In genomic region chr5:14722923-14723322, GRCh38 we compare ENCODE assay signal across 19 cellular contexts. TPM values are rescaled to one million over a fixed set of nuclear protein-coding genes. Genes with fewer than 3 reads are reported as not detected.
A peak's percentile ranks its signal among the peaks of the same experiment; 100 is the strongest.
DNase-seq lines count a peak whose midpoint lies in the region; ATAC-seq, FAIRE-seq and TF ChIP-seq lines count a peak whose summit lies in the region.
"Had no signal": no experiment of that assay in that cellular context is flagged by ENCODE, and none has a peak within 500 bp of the region (broad histone marks: within the 10 kb centered on the region; RNA-seq: fewer than 3 reads in every experiment).

No MANE protein-coding gene starts in this region.

- H3K4me3 ChIP-seq in K562 (no peak overlapping the region), sigmoid colon (no peak overlapping the region)
- H3K4me3 ChIP-seq: BLaER1, GM23338 had no signal

- CTCF ChIA-PET in K562 (lab: Yijun Ruan, JAX; ENCODE audit: low intra/inter-chr PET ratio), result no interaction called here

- H3K36me3 ChIP-seq in K562 (ENCODE audit: control insufficient read depth, insufficient read depth, low read length), result no peaks in the 10 kb centered on the region
- H3K36me3 ChIP-seq in sigmoid colon, result no peaks in the 10 kb centered on the region

- no peaks in the 10 kb centered on the region for H3K27me3 Mint-ChIP-seq in activated T-cell treated with anti-CD3 and anti-CD28 coated beads, Interleukin-2, amount 50 U/mL, for 72 hours (ENCODE audit: low read depth)
- no peaks in the 10 kb centered on the region for H3K27me3 Mint-ChIP-seq in T-helper 17 cell

- FAIRE-seq in K562 (lab: Jason Lieb, UNC), result no peak
- FAIRE-seq: D721Med, G401.6, GM12891 had no signal

- POLR2A ChIA-PET in K562 (lab: Yijun Ruan, JAX), result interaction anchor here (0.6 to 1.3 kb wide), 2 partner anchors 9 to 165 kb away, joined by 3 read pairs; no protein-coding TSS in a partner anchor

- H3K9me3 ChIP-seq in T-helper 17 cell (ENCODE audit: control insufficient read depth, low read length, poor library complexity, severe bottlenecking), result no peaks in the 10 kb centered on the region
- no peaks in the 10 kb centered on the region for H3K9me3 ChIP-seq in K562 (replicated peaks; ENCODE audit: control insufficient read depth, insufficient read depth, low read depth, low read length)
- no peaks in the 10 kb centered on the region for H3K9me3 ChIP-seq in sigmoid colon
- H3K9me3 ChIP-seq: BLaER1 had no signal

- no peaks in the 10 kb centered on the region for H3K9me3 Mint-ChIP-seq in activated T-cell treated with anti-CD3 and anti-CD28 coated beads, Interleukin-2, amount 50 U/mL, for 72 hours
- H3K9me3 Mint-ChIP-seq: CD8-positive, alpha-beta T cell had no signal

- peaks cover 31% of the 10 kb centered on the region for H3K4me1 Mint-ChIP-seq in activated T-cell treated with anti-CD3 and anti-CD28 coated beads, Interleukin-2, amount 50 U/mL, for 72 hours (ENCODE audit: low read depth)
- H3K4me1 Mint-ChIP-seq in T-helper 17 cell, result peaks cover 28% of the 10 kb centered on the region

- no peak overlapping the region; the same call in 1 of the 2 replicates for H3K4me2 ChIP-seq in K562 (ENCODE audit: insufficient read depth, low read length)
- H3K4me2 ChIP-seq: BLaER1, GM23338 had no signal

- H3K27ac Mint-ChIP-seq in activated T-cell treated with anti-CD3 and anti-CD28 coated beads, Interleukin-2, amount 50 U/mL, for 72 hours, result peak overlapping the region; percentile 6
- H3K27ac Mint-ChIP-seq in T-helper 17 cell, result peak overlapping the region; percentile 79
- H3K27ac Mint-ChIP-seq: CD8-positive, alpha-beta T cell; GM23338 had no signal

- no peak for TF ChIP-seq RAD21 in K562 (CRISPR knock-in tag; conservative IDR thresholded peaks at IDR 0.05 in 1 of 2, IDR thresholded peaks at IDR 0.05 in 1 of 2)

- WGBS in K562 (ENCODE audit: insufficient coverage, low coverage, missing lambda C conversion rate), result 37% methylated on average over 8 of the region's 8 CpGs
- 95 to 96% methylated on average over 8 of the region's 8 CpGs for WGBS in sigmoid colon, 2 donors

- H3K27ac ChIP-seq in K562 (ENCODE audit: extremely low read depth, low read depth, low read length), result no peak overlapping the region
- H3K27ac ChIP-seq in sigmoid colon, result no peak overlapping the region
- H3K27ac ChIP-seq: BLaER1 had no signal

- H2AFZ ChIP-seq in K562 (ENCODE audit: low read depth, low read length), result peak overlapping the region; percentile 14; the same call in 1 of the 2 replicates
- H2AFZ ChIP-seq: GM23338 had no signal

- no TSS peak for BruUV-seq in K562 (replicated peaks; lab: Mats Ljungman, UMichigan)

- DNase-seq in activated T-cell treated with anti-CD3 and anti-CD28 coated beads, Interleukin-2, amount 50 U/mL, for 72 hours, result no peak
- DNase-seq in activated T-cell treated with anti-CD3 and anti-CD28 coated beads for 4 hours (no peak), T-helper 17 cell (no peak), K562 (ENCODE audit: extremely low read depth in 1 of 4, low spot score in 3 of 4) (no peak), sigmoid colon (no peak)
- DNase-seq in stimulated activated CD4-positive, alpha-beta T cell treated with anti-CD3 and anti-CD28 coated beads, Interleukin-1b, Interleukin-23, amount 100 ng/mL, for 48 hours, result no peak
- DNase-seq: 8988T; AML-193; CD8-positive, alpha-beta T cell; COR-L47; DMS153; DMS79 treated with DMSO at 0.1 percent for 48 hours; H7 had no signal

- in situ Hi-C loops in K562 (cut with MboI), result no loop called here

- TF ChIP-seq POLR2A in K562 (conservative IDR thresholded peaks at IDR 0.05) (no peak), sigmoid colon (IDR thresholded peaks at IDR 0.05) (no peak)

- ATAC-seq in activated T-cell treated with anti-CD3 and anti-CD28 coated beads, Interleukin-2, amount 50 U/mL, for 72 hours (replicated peaks in 1 of 2), result no peak
- no peak for ATAC-seq in T-helper 17 cell
- ATAC-seq in K562, result no peak
- no peak for ATAC-seq in HG02981 (IDR thresholded peaks at IDR 0.05; ENCODE audit: unreplicated experiment)
- ATAC-seq: CD8-positive, alpha-beta T cell; GM23338 had no signal

- no peak overlapping the region for H3K9ac ChIP-seq in K562 (ENCODE audit: insufficient read depth in 1 of 2, low read depth in 2 of 2, low read length in 2 of 2)
- H3K9ac ChIP-seq: BLaER1 had no signal

- H3K4me1 ChIP-seq in K562 (replicated peaks in 1 of 2; ENCODE audit: control insufficient read depth in 2 of 2, insufficient read depth in 2 of 2, low read length in 2 of 2), result peaks cover 0 to 6% of the 10 kb centered on the region in 2 experiments; a peak in 3 of 5 replicates
- peaks cover 0 to 18% (median 7%) of the 10 kb centered on the region in 4 donors for H3K4me1 ChIP-seq in sigmoid colon

- intact Hi-C loops in K562 (cut with micrococcal nuclease) (loop anchor here (10.0 kb wide), 1 partner anchor 152 kb away; the partner anchor contains the start of gene ANKH), sigmoid colon (cut with DNase I) (no loop called here)

- H4K20me1 ChIP-seq in K562 (replicated peaks; ENCODE audit: control insufficient read depth, insufficient read depth, low read length), result no peaks in the 10 kb centered on the region; the same call in 1 of the 2 replicates
- H4K20me1 ChIP-seq: BLaER1 had no signal

- no peaks in the 10 kb centered on the region for H3K9me1 ChIP-seq in K562 (ENCODE audit: control insufficient read depth, insufficient read depth, low read length)

- H3K4me3 Mint-ChIP-seq in activated T-cell treated with anti-CD3 and anti-CD28 coated beads, Interleukin-2, amount 50 U/mL, for 72 hours, result no peak overlapping the region
- peak overlapping the region; percentile 9 for H3K4me3 Mint-ChIP-seq in T-helper 17 cell
- H3K4me3 Mint-ChIP-seq: CD8-positive, alpha-beta T cell; GM23338 had no signal

- H3K27me3 ChIP-seq in K562 (ENCODE audit: control insufficient read depth in 2 of 2, insufficient read depth in 2 of 2, low read length in 2 of 2) (peaks cover 5 to 18% of the 10 kb centered on the region in 2 experiments), sigmoid colon (no peaks in the 10 kb centered on the region)
- H3K27me3 ChIP-seq: BLaER1 had no signal

- TF ChIP-seq EP300 in K562 (IDR thresholded peaks at IDR 0.05; ENCODE audit: low read length), result no peak
- TF ChIP-seq EP300 in sigmoid colon (IDR thresholded peaks at IDR 0.05), result no peak

- peaks cover 8 to 20% of the 10 kb centered on the region in 2 donors for H3K36me3 Mint-ChIP-seq in activated T-cell treated with anti-CD3 and anti-CD28 coated beads, Interleukin-2, amount 50 U/mL, for 72 hours (ENCODE audit: insufficient read depth in 2 of 2)
- peaks cover 2% of the 10 kb centered on the region for H3K36me3 Mint-ChIP-seq in T-helper 17 cell (ENCODE audit: low read depth)

- no peaks in the 10 kb centered on the region for H3K79me2 ChIP-seq in K562 (ENCODE audit: control insufficient read depth, insufficient read depth, low read length)

- TF ChIP-seq CTCF in K562 (IDR thresholded peaks at IDR 0.05 in 2 of 3, conservative IDR thresholded peaks at IDR 0.05 in 1 of 3; ENCODE audit: insufficient read depth in 2 of 3, low read depth in 1 of 3, low read length in 3 of 3), result no peak
- no peak for TF ChIP-seq CTCF in sigmoid colon (IDR thresholded peaks at IDR 0.05)

TF ChIP-seq in K562, 482 proteins besides CTCF, POLR2A, EP300 and RAD21 (continues in another document):
- TF ChIP-seq ZNF561 (CRISPR knock-in tag; conservative IDR thresholded peaks at IDR 0.05) (no peak), TRIM24 (IDR thresholded peaks at IDR 0.05) (no peak), ZFP36 (IDR thresholded peaks at IDR 0.05; ENCODE audit: low read depth, low read length, partially characterized antibody) (no peak), ZFP1 (CRISPR knock-in tag; IDR thresholded peaks at IDR 0.05) (no peak), KAT7 (CRISPR knock-in tag; IDR thresholded peaks at IDR 0.05; ENCODE audit: borderline replicate concordance) (no peak), NR2F6 (CRISPR knock-in tag; IDR thresholded peaks at IDR 0.05) (no peak), DDX20 (tag; IDR thresholded peaks at IDR 0.05; ENCODE audit: low read depth) (no peak), MAFG (tag; conservative IDR thresholded peaks at IDR 0.05) (peak; percentile 87), MBD2 (IDR thresholded peaks at IDR 0.05; ENCODE audit: borderline replicate concordance, low read depth) (no peak), ZNF316 (IDR thresholded peaks at IDR 0.05) (peak; percentile 77)

RNA-seq across cellular contexts. Expression of gene OTULIN, which starts 58.4 kb away (rescaled TPM):
- total RNA-seq in activated T-cell treated with anti-CD3 and anti-CD28 coated beads, Interleukin-2, amount 50 U/mL, for 72 hours, result 10 to 100 TPM; 72.9 to 77.9 TPM
- total RNA-seq in T-helper 17 cell (10 to 100 TPM; 77.0 to 94.6 TPM), K562 (2014; rRNA removed) (28.6 and 31.4 TPM in 2 replicates), K562 (2014; rRNA removed; fragmentation: Illumina TruSeq; extraction: Trizol) (21.5 and 24.6 TPM in 2 replicates), K562 (2015; rRNA removed; fragmentation: Illumina TruSeq; extraction: Trizol) (20.1 and 20.5 TPM in 2 replicates), K562 (2021) (33.6 and 34.7 TPM in 2 replicates), sigmoid colon (10 to 100 TPM; 12.9 to 37.9 (median 19.8) TPM)
- total RNA-seq in K562 (2011; cell fraction: chromatin; rRNA removed; ENCODE audit: low replicate concordance), result 32.6 and 75.0 TPM in 2 replicates
- total RNA-seq in K562 (2011; cell fraction: nucleolus; rRNA removed), result 26.8 and 28.3 TPM in 2 replicates
- total RNA-seq in K562 (2011; cell fraction: nucleoplasm; rRNA removed), result 49.0 and 63.9 TPM in 2 replicates
- polyA plus RNA-seq in K562 (2011; rRNA removed) (17.8 and 20.4 TPM in 2 replicates), K562 (2014; fragmentation: Illumina TruSeq; extraction: Trizol) (12.3 and 13.3 TPM in 2 replicates), K562 (2014; fragmentation: Nextera tagmentation; extraction: Ambion mirVana) (1 to 10 TPM; 3.3 to 3.5 TPM), K562 (2014; rRNA removed) (12.4 and 16.2 TPM in 2 replicates), sigmoid colon (10 to 100 TPM in 1 of 3 donors, 1 to 10 TPM in 2; 6.6 to 13.8 (median 6.7) TPM)
- polyA plus RNA-seq in K562 (2011; cell fraction: cytosol; rRNA removed), result 9.9 and 12.8 TPM in 2 replicates
- polyA plus RNA-seq in K562 (2011; cell fraction: nucleus; rRNA removed), result 19.0 and 19.8 TPM in 2 replicates
- 10.0 and 11.5 TPM in 2 replicates for polyA plus RNA-seq in K562 (2012)
- 32.2 and 36.9 TPM in 2 replicates for polyA minus RNA-seq in K562 (2011; rRNA and poly(A)+ RNA removed)
- polyA minus RNA-seq in K562 (2011; cell fraction: cytosol; rRNA and poly(A)+ RNA removed), result 19.6 and 21.0 TPM in 2 replicates
- 37.8 and 47.7 TPM in 2 replicates for polyA minus RNA-seq in K562 (2011; cell fraction: nucleus; rRNA and poly(A)+ RNA removed)
